ENCODE assay signal across 8 cellular contexts in genomic region chr3:131501949-131502348, GRCh38. TPM values are rescaled to one million over a fixed set of nuclear protein-coding genes. Genes with fewer than 3 reads are reported as not detected.
DNase-seq lines count a peak whose midpoint lies in the region; ATAC-seq and TF ChIP-seq lines count a peak whose summit lies in the region.

No MANE protein-coding gene starts in this region.

- H3K4me1 ChIP-seq in right atrium auricular region = peaks cover 0 to 23% of the 10 kb centered on the region in 2 donors
- H3K4me1 ChIP-seq in suprapubic skin = peaks cover 23% of the 10 kb centered on the region

- H3K4me3 ChIP-seq in right atrium auricular region (peak overlapping the region; percentile 92 to 96), suprapubic skin (peak overlapping the region; percentile 90)

- H3K4me1 Mint-ChIP-seq in activated CD8-positive, alpha-beta T cell treated with anti-CD3 and anti-CD28 coated beads, Interleukin-2, amount 10 ng/mL, durations not matched to agents 7 days and 5 days (ENCODE audit: low read depth) = peaks cover 36% of the 10 kb centered on the region
- peaks cover 31 to 55% of the 10 kb centered on the region in 2 donors for H3K4me1 Mint-ChIP-seq in immature natural killer cell

- H3K27me3 ChIP-seq in right atrium auricular region (no peaks in the 10 kb centered on the region), suprapubic skin (peaks cover 2% of the 10 kb centered on the region)

- TF ChIP-seq POLR2A in suprapubic skin (IDR thresholded peaks at IDR 0.05) = no peak

- in situ Hi-C loops in G401 (cut with HindIII; ENCODE audit: low sequenced_read_pairs) = no loop called here

- peaks cover 39% of the 10 kb centered on the region for H3K36me3 Mint-ChIP-seq in activated CD8-positive, alpha-beta T cell treated with anti-CD3 and anti-CD28 coated beads, Interleukin-2, amount 10 ng/mL, durations not matched to agents 7 days and 5 days (ENCODE audit: low read depth)
- peaks cover 4 to 23% (median 6%) of the 10 kb centered on the region in 3 donors for H3K36me3 Mint-ChIP-seq in immature natural killer cell

- H3K27me3 Mint-ChIP-seq in activated CD8-positive, alpha-beta T cell treated with anti-CD3 and anti-CD28 coated beads, Interleukin-2, amount 10 ng/mL, durations not matched to agents 7 days and 5 days (ENCODE audit: low read depth) = no peaks in the 10 kb centered on the region
- H3K27me3 Mint-ChIP-seq in immature natural killer cell (ENCODE audit: low read depth in 3 of 3) = peaks cover 2 to 10% (median 6%) of the 10 kb centered on the region in 3 donors

- POLR2A ChIA-PET in activated CD8-positive, alpha-beta T cell treated with anti-CD3 and anti-CD28 coated beads, Interleukin-2, amount 10 ng/mL, durations not matched to agents 7 days and 5 days (lab: Charles Lee) = no interaction called here

- no peak for TF ChIP-seq CTCF in right atrium auricular region (IDR thresholded peaks at IDR 0.05)
- no peak for TF ChIP-seq CTCF in suprapubic skin (IDR thresholded peaks at IDR 0.05)

- H3K9me3 ChIP-seq in right atrium auricular region (no peaks in the 10 kb centered on the region), suprapubic skin (no peaks in the 10 kb centered on the region)

- peak overlapping the region; percentile 97 for H3K27ac Mint-ChIP-seq in activated CD8-positive, alpha-beta T cell treated with anti-CD3 and anti-CD28 coated beads, Interleukin-2, amount 10 ng/mL, durations not matched to agents 7 days and 5 days
- H3K27ac Mint-ChIP-seq in immature natural killer cell = peak overlapping the region; percentile 88 to 97 (median 94)

- no peaks in the 10 kb centered on the region for H3K9me3 Mint-ChIP-seq in activated CD8-positive, alpha-beta T cell treated with anti-CD3 and anti-CD28 coated beads, Interleukin-2, amount 10 ng/mL, durations not matched to agents 7 days and 5 days (ENCODE audit: insufficient read depth)
- no peaks in the 10 kb centered on the region for H3K9me3 Mint-ChIP-seq in immature natural killer cell

- H3K4me3 Mint-ChIP-seq in activated CD8-positive, alpha-beta T cell treated with anti-CD3 and anti-CD28 coated beads, Interleukin-2, amount 10 ng/mL, durations not matched to agents 7 days and 5 days = peak overlapping the region; percentile 99
- peak overlapping the region; percentile 90 to 97 (median 93) for H3K4me3 Mint-ChIP-seq in immature natural killer cell

- no peak for ATAC-seq in activated CD8-positive, alpha-beta T cell treated with anti-CD3 and anti-CD28 coated beads, Interleukin-2, amount 10 ng/mL, durations not matched to agents 7 days and 5 days

- intact Hi-C loops in cardiac septum (cut with DNase I) = loop anchor here (5.0 kb wide), 1 partner anchor 120 kb away; the partner anchor contains the start of gene NUDT16

- TF ChIP-seq EP300 in suprapubic skin (IDR thresholded peaks at IDR 0.05) = no peak

- WGBS in suprapubic skin = 37% methylated on average over 2 of the region's 2 CpGs

- peak overlapping the region in 1 of 2 donors; percentile 75 for H3K27ac ChIP-seq in right atrium auricular region
- H3K27ac ChIP-seq in suprapubic skin = peak overlapping the region; percentile 85

- DNase-seq in right atrium auricular region (ENCODE audit: low spot score) (no peak), cardiac septum (ENCODE audit: low spot score) (no peak), immature natural killer cell (no peak), suprapubic skin (ENCODE audit: low spot score in 2 of 2) (no peak), retina (no peak), G401 (ENCODE audit: low spot score) (no peak), ureter (ENCODE audit: low spot score) (no peak)
- DNase-seq in activated CD8-positive, alpha-beta T cell treated with anti-CD3 and anti-CD28 coated beads, Interleukin-2, amount 10 ng/mL, durations not matched to agents 7 days and 5 days = no peak

- H3K36me3 ChIP-seq in right atrium auricular region (peaks cover 20% of the 10 kb centered on the region), suprapubic skin (peaks cover 34% of the 10 kb centered on the region)

- CTCF ChIA-PET in activated CD8-positive, alpha-beta T cell treated with anti-CD3 and anti-CD28 coated beads, Interleukin-2, amount 10 ng/mL, durations not matched to agents 7 days and 5 days (lab: Charles Lee) = interaction anchor here (1.3 kb wide), 1 partner anchor 11 kb away, joined by 3 read pairs; no protein-coding TSS in a partner anchor

RNA-seq across cellular contexts. Expression of gene MRPL3, which starts 0.8 kb away (rescaled TPM):
- 10 to 100 TPM; 55.1 to 69.3 TPM for total RNA-seq in right atrium auricular region
- 47.7 TPM for total RNA-seq in cardiac septum
- 10 to 100 TPM; 75.2 to 83.0 TPM for total RNA-seq in activated CD8-positive, alpha-beta T cell treated with anti-CD3 and anti-CD28 coated beads, Interleukin-2, amount 10 ng/mL, durations not matched to agents 7 days and 5 days
- polyA plus RNA-seq in immature natural killer cell = 100 to 1,000 TPM in 1 of 3 donors, 10 to 100 TPM in 2; 63.5 to 101 (median 66.5) TPM
- 10 to 100 TPM; 55.4 to 71.9 (median 67.8) TPM for total RNA-seq in suprapubic skin
- 230 and 293 TPM in 2 replicates for total RNA-seq in G401 (2014; rRNA removed; shearing (Covaris generic))
- total RNA-seq in ureter = 106 TPM
